1 cellular context compared by ENCODE assay signal in genomic region chr9:101399641-101399965, GRCh38.
TF ChIP-seq lines count a peak whose summit lies in the region.

No MANE protein-coding gene starts in this region.

TF ChIP-seq in H1, 55 proteins besides CTCF, POLR2A, EP300 and RAD21:
- TF ChIP-seq SAP30 (IDR thresholded peaks at IDR 0.05; ENCODE audit: insufficient read depth, insufficient replicate concordance, low read length) (no peak), SP2 (IDR thresholded peaks at IDR 0.05; ENCODE audit: low read length) (no peak), CTBP2 (IDR thresholded peaks at IDR 0.05; ENCODE audit: borderline replicate concordance, insufficient read depth, insufficient read length, low read length) (no peak), SUZ12 (IDR thresholded peaks at IDR 0.05; ENCODE audit: low read length) (no peak), CHD1 (IDR thresholded peaks at IDR 0.05; ENCODE audit: low read depth, low read length) (no peak), HDAC2 (IDR thresholded peaks at IDR 0.05; ENCODE audit: borderline replicate concordance in 1 of 2, low read depth in 2 of 2, low read length in 2 of 2) (no peak), TAF7 (optimal IDR thresholded peaks at IDR 0.05; ENCODE audit: borderline replicate concordance, low read depth, low read length) (no peak), BCL11A (IDR thresholded peaks at IDR 0.05; ENCODE audit: low read depth in 2 of 2, low read length in 2 of 2) (no peak), TBP (IDR thresholded peaks at IDR 0.05; ENCODE audit: low read depth, low read length) (no peak), EZH2 (IDR thresholded peaks at IDR 0.05; ENCODE audit: low read depth, low read length, severe bottlenecking) (no peak), KDM4A (IDR thresholded peaks at IDR 0.05; ENCODE audit: low read depth, low read length, severe bottlenecking) (no peak), JUND (IDR thresholded peaks at IDR 0.05; ENCODE audit: low read length) (no peak), SIRT6 (IDR thresholded peaks at IDR 0.05; ENCODE audit: low read length) (no peak), HDAC6 (IDR thresholded peaks at IDR 0.05; ENCODE audit: low read depth, low read length) (no peak), CHD2 (IDR thresholded peaks at IDR 0.05; ENCODE audit: low read length) (no peak)
